10 cellular contexts compared by ENCODE assay signal in genomic region chr5:154770111-154770510, GRCh38. TPM values are rescaled to one million over a fixed set of nuclear protein-coding genes. Genes with fewer than 3 reads are reported as not detected.
DNase-seq lines count a peak whose midpoint lies in the region; ATAC-seq and TF ChIP-seq lines count a peak whose summit lies in the region.
"Had no signal": no experiment of that assay in that cellular context is flagged by ENCODE, and none has a peak within 500 bp of the region (broad histone marks: within the 10 kb centered on the region; RNA-seq: fewer than 3 reads in every experiment).

No MANE protein-coding gene starts in this region.

- no peaks in the 10 kb centered on the region for H3K9me3 ChIP-seq in H9 (ENCODE audit: control insufficient read depth, low read depth, low read length)
- H3K9me3 ChIP-seq in ascending aorta, result no peaks in the 10 kb centered on the region
- H3K9me3 ChIP-seq: lower lobe of right lung had no signal

- no peak overlapping the region for H2AFZ ChIP-seq in H9 (ENCODE audit: low read length)

- H3K4me1 ChIP-seq in H9 (ENCODE audit: insufficient read depth, low read length) (peaks cover 32% of the 10 kb centered on the region), ascending aorta (peaks cover 4 to 55% of the 10 kb centered on the region in 2 donors)

- H3K4ac ChIP-seq in H9 (ENCODE audit: low read depth, low read length), result no peak overlapping the region

- H4K20me1 ChIP-seq in H9 (ENCODE audit: control insufficient read depth, insufficient read depth, insufficient read length), result no peaks in the 10 kb centered on the region

- H2BK120ac ChIP-seq in H9 (ENCODE audit: low read depth, low read length, poor library complexity, severe bottlenecking), result no peak overlapping the region

- H3K23ac ChIP-seq in H9 (ENCODE audit: insufficient read length, low read depth, low read length), result no peak overlapping the region

- H3K79me1 ChIP-seq in H9 (ENCODE audit: insufficient read depth, low read depth, low read length, poor library complexity, severe bottlenecking), result peaks cover 3% of the 10 kb centered on the region

- no peak overlapping the region for H3K14ac ChIP-seq in H9 (ENCODE audit: insufficient read depth, low read length)

- no peak overlapping the region for H4K91ac ChIP-seq in H9 (ENCODE audit: insufficient read length, low read depth, low read length)

- no peak overlapping the region for H3K4me3 ChIP-seq in ascending aorta
- H3K4me3 ChIP-seq: lower lobe of right lung had no signal

- H3K27me3 Mint-ChIP-seq in H9 (ENCODE audit: low read depth), result no peaks in the 10 kb centered on the region
- no peaks in the 10 kb centered on the region for H3K27me3 Mint-ChIP-seq in osteocyte (ENCODE audit: unreplicated experiment)

- peaks cover 93% of the 10 kb centered on the region for H3K79me2 ChIP-seq in H9 (ENCODE audit: insufficient read depth, low read length)

- DNase-seq in Caki2 (ENCODE audit: low read depth) (peak; percentile 12), H9 (no peak), ascending aorta (ENCODE audit: low spot score in 2 of 2) (no peak), osteocyte (ENCODE audit: extremely low spot score, unreplicated experiment) (no peak), NCI-H2029 (lab: John Stamatoyannopoulos, UW) (no peak)
- DNase-seq: activated CD4-positive, alpha-beta T cell treated with anti-CD3 and anti-CD28 coated beads for 1 hour; lower lobe of right lung; NCI-H1930 had no signal

- no peak overlapping the region for H2BK15ac ChIP-seq in H9 (ENCODE audit: low read depth, low read length)

- H3K9ac ChIP-seq in H9 (ENCODE audit: extremely low read depth, insufficient read length, low read length), result peak overlapping the region; percentile 7

- no peak overlapping the region for H3K18ac ChIP-seq in H9 (ENCODE audit: insufficient read length, low read depth, low read length)

- H3K36me3 Mint-ChIP-seq in H9 (ENCODE audit: insufficient read depth in 1 of 3, low read depth in 3 of 3), result peaks cover 0 to 8% (median 1%) of the 10 kb centered on the region in 3 experiments; a peak in 2 of 7 replicates
- H3K36me3 Mint-ChIP-seq in osteocyte (ENCODE audit: unreplicated experiment), result no peaks in the 10 kb centered on the region

- H3K4me2 ChIP-seq in H9 (ENCODE audit: insufficient read depth, insufficient read length, low read length), result no peak overlapping the region

- no peak overlapping the region for H3K56ac ChIP-seq in H9 (ENCODE audit: insufficient read length, low read depth, low read length)

- H3K27ac Mint-ChIP-seq in H9, result peak overlapping the region in 2 of 3 experiments; percentile 89 to 91; a peak in 5 of 7 replicates
- peak overlapping the region; percentile 89 for H3K27ac Mint-ChIP-seq in osteocyte (ENCODE audit: unreplicated experiment)

- no peak overlapping the region for H4K5ac ChIP-seq in H9 (ENCODE audit: insufficient read length, low read depth, low read length)

- H3K27me3 ChIP-seq in H9 (ENCODE audit: insufficient read depth, low read length) (no peaks in the 10 kb centered on the region), ascending aorta (no peaks in the 10 kb centered on the region)

- intact Hi-C loops in ascending aorta (cut with DNase I), result no loop called here

- H3K36me3 ChIP-seq in ascending aorta, result no peaks in the 10 kb centered on the region
- H3K36me3 ChIP-seq: lower lobe of right lung had no signal

- WGBS in H9 (ENCODE audit: extremely low coverage, insufficient read length, low lambda C conversion rate), result no CpG with 5 or more reads among the region's 2 CpGs

- H3T11ph ChIP-seq in H9 (ENCODE audit: low read length), result no peak overlapping the region

- TF ChIP-seq CTCF in H9 (conservative IDR thresholded peaks at IDR 0.05), result no peak
- no peak for TF ChIP-seq CTCF in ascending aorta (IDR thresholded peaks at IDR 0.05)
- TF ChIP-seq CTCF in osteocyte (IDR thresholded peaks at IDR 0.05), result no peak

- H3K4me1 Mint-ChIP-seq in H9 (peaks cover 79 to 84% of the 10 kb centered on the region in 2 experiments), osteocyte (ENCODE audit: unreplicated experiment) (peaks cover 77% of the 10 kb centered on the region)

- H3K23me2 ChIP-seq in H9 (ENCODE audit: insufficient read length, low read depth, low read length, poor library complexity, severe bottlenecking), result no peaks in the 10 kb centered on the region

- H2BK20ac ChIP-seq in H9 (ENCODE audit: low read depth, low read length, poor library complexity, severe bottlenecking), result no peak overlapping the region

- no peak overlapping the region for H2AK5ac ChIP-seq in H9 (ENCODE audit: insufficient read length, low read length)

- H3K9me3 Mint-ChIP-seq in H9 (no peaks in the 10 kb centered on the region), osteocyte (ENCODE audit: unreplicated experiment) (no peaks in the 10 kb centered on the region)

- no peak overlapping the region for H2BK12ac ChIP-seq in H9 (ENCODE audit: insufficient read length, low read depth, low read length)

- in situ Hi-C loops in Caki2 (cut with HindIII; ENCODE audit: low pct_unique_long_range_greater_than_20kb, low sequenced_read_pairs), result no loop called here

- ATAC-seq in GM18870 (IDR thresholded peaks at IDR 0.05; ENCODE audit: unreplicated experiment) (no peak), GM21528 (IDR thresholded peaks at IDR 0.05; ENCODE audit: low FRiP score, unreplicated experiment) (no peak)
- ATAC-seq: lower lobe of right lung had no signal

- H2BK5ac ChIP-seq in H9 (ENCODE audit: insufficient read length, low read length), result no peak overlapping the region

- H4K8ac ChIP-seq in H9 (replicated peaks; ENCODE audit: insufficient read length, low read depth, low read length), result no peak overlapping the region

- no peak overlapping the region for H3K27ac ChIP-seq in H9 (ENCODE audit: insufficient read length, low read depth, low read length)
- peak overlapping the region; percentile 52 to 62 for H3K27ac ChIP-seq in ascending aorta
- H3K27ac ChIP-seq: lower lobe of right lung had no signal

- H3K4me3 Mint-ChIP-seq in H9 (peak overlapping the region in 1 of 2 experiments; percentile 10; a peak in 1 of 5 replicates), osteocyte (ENCODE audit: unreplicated experiment) (no peak overlapping the region)

RNA-seq across cellular contexts. Expression of gene LARP1, which starts 14.9 kb away (rescaled TPM):
- total RNA-seq in Caki2 (2014; rRNA removed; shearing (Covaris generic); ENCODE audit: low replicate concordance), result 18.0 and 18.4 TPM in 2 replicates
- total RNA-seq in H9 (2021), result 370 and 405 TPM in 2 replicates
- 105 TPM for total RNA-seq in ascending aorta
- total RNA-seq in osteocyte, result 247 TPM in 2 replicates
